In the genomic region with DNA sequence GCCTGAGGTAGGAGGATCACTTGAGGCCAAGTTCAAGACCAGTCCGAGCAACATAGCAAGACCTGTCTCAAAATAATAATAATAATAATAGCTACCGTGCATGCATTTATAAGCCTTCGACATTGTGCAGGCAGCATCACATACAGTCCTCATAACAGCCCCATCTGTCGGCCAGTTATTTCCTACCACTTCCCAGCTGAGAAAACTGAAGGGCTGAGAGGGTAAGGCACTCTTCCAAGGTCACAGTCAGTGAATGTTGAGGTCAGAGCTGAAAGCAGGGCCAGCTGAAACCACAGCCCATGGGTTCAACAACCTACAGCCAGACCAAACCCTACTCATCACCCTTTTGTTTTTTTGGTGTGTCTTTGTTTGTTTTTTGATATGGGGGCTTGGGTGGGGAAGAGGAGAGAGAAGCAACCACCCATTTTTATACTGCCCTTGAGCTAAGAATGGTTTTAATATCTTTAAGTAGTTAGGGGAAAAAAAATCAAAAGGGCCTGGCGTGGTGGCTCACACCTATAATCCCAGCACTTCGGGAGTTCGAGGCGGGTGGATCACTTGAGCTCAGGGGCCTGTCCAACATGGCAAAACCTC, we compare ENCODE assay signal across 8 cellular contexts. TPM values are rescaled to one million over a fixed set of nuclear protein-coding genes. Genes with fewer than 3 reads are reported as not detected.
DNase-seq lines count a peak whose midpoint lies in the region; ATAC-seq and TF ChIP-seq lines count a peak whose summit lies in the region.

No MANE protein-coding gene starts in this region.

- H3K27ac Mint-ChIP-seq in type B pancreatic cell = no peak overlapping the region

- no peaks in the 10 kb centered on the region for H3K27me3 Mint-ChIP-seq in type B pancreatic cell

- H3K36me3 ChIP-seq in MG63 = no peaks in the 10 kb centered on the region

- H3K9me3 ChIP-seq in MG63 = no peaks in the 10 kb centered on the region

- no peak overlapping the region for H3K4me3 ChIP-seq in MG63

- no peaks in the 10 kb centered on the region for H3K9me3 Mint-ChIP-seq in type B pancreatic cell

- H3K36me3 Mint-ChIP-seq in type B pancreatic cell = no peaks in the 10 kb centered on the region

- no peak for ATAC-seq in GM21515 (IDR thresholded peaks at IDR 0.05; ENCODE audit: unreplicated experiment)

- DNase-seq in activated effector memory CD4-positive, alpha-beta T cell treated with Interleukin-2 at 50 U/mL for 16 hours = peak; percentile 4
- no peak for DNase-seq in activated effector memory CD4-positive, alpha-beta T cell treated with anti-CD3 and anti-CD28 coated beads, Interleukin-2, amount 50 U/mL, for 16 hours
- DNase-seq in MG63 (peak; percentile 68), iPS-NIHi11 (ENCODE audit: low spot score) (peak; percentile 48), type B pancreatic cell (ENCODE audit: extremely low spot score, unreplicated experiment) (no peak), NCI-H2196 (lab: John Stamatoyannopoulos, UW; ENCODE audit: unreplicated experiment) (no peak)
- peak; percentile 9 for DNase-seq in activated gamma-delta T cell treated with anti-CD3 and anti-CD28 coated beads, Interleukin-2, amount 50 U/mL, for 16 hours (ENCODE audit: low read depth)

- H3K4me1 Mint-ChIP-seq in type B pancreatic cell (ENCODE audit: unreplicated experiment) = no peaks in the 10 kb centered on the region

- peak; percentile 67 for TF ChIP-seq CTCF in type B pancreatic cell (conservative IDR thresholded peaks at IDR 0.05)

- no peak overlapping the region for H3K4me3 Mint-ChIP-seq in type B pancreatic cell

- no peaks in the 10 kb centered on the region for H3K27me3 ChIP-seq in MG63

RNA-seq across cellular contexts. Expression of a gene that starts 16.8 kb away (rescaled TPM):
- 37.7 and 39.9 TPM in 2 replicates for total RNA-seq in MG63 (2014; rRNA removed; shearing (Covaris generic); ENCODE audit: low replicate concordance)
- 40.2 and 43.5 TPM in 2 replicates for total RNA-seq in type B pancreatic cell (ENCODE audit: low replicate concordance)

RNA-seq across cellular contexts. Expression of a gene that starts 52.1 kb away (rescaled TPM):
- total RNA-seq in MG63 (2014; rRNA removed; shearing (Covaris generic); ENCODE audit: low replicate concordance) = 8.5 and 13.3 TPM in 2 replicates
- 19.3 and 20.5 TPM in 2 replicates for total RNA-seq in type B pancreatic cell (ENCODE audit: low replicate concordance)

RNA-seq across cellular contexts. Expression of a gene that starts 52.5 kb away (rescaled TPM):
- 4.4 and 7.0 TPM in 2 replicates for total RNA-seq in MG63 (2014; rRNA removed; shearing (Covaris generic); ENCODE audit: low replicate concordance)
- total RNA-seq in type B pancreatic cell (ENCODE audit: low replicate concordance) = 21.7 and 23.9 TPM in 2 replicates

Comparison
In these comparisons a context has a peak if more than half of its experiments do, and no peak if none do; other contexts are left out.
1. DNase-seq: peak in activated effector memory CD4-positive, alpha-beta T cell treated with Interleukin-2 at 50 U/mL for 16 hours (single experiment), MG63 (single experiment), activated gamma-delta T cell treated with anti-CD3 and anti-CD28 coated beads, Interleukin-2, amount 50 U/mL, for 16 hours (single experiment) and iPS-NIHi11 (single experiment); none in activated effector memory CD4-positive, alpha-beta T cell treated with anti-CD3 and anti-CD28 coated beads, Interleukin-2, amount 50 U/mL, for 16 hours (single experiment), type B pancreatic cell (single experiment) and NCI-H2196 (single experiment).